1 cellular context compared by ENCODE assay signal in the genomic region with DNA sequence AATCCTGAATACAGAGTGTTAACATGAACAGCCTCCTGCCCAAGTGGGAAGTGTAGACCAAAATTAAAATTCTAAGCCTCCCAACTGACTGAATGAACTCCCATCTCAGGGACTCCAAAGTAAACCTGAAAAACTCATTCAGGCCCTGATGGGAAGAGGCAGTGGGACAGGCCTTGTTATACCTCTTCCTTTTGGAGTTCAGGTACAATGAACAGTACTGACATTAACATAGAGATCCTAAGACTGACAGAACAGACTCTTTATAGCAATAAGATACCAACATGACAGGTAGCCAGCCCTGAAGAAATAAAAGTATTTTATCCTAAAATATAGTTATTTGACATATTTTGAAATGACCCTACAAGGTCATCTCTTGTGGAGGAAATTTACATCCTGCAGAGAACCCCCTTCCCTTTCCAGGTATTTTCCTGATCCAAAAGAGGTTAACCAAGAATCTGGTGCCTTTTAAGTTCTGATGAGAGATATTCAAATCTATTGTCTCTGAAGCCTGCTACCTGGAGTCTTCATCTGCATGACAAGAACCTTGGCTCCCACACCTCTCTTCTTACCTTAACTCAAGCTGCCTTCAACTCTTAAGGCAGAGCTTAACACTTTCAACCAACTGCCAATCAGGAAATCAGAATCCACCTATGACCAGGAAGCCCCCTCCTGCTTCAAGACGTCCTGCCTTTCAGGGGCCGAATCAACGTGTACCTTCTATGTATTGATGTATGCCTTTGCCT.
TF ChIP-seq lines count a peak whose summit lies in the region.

No MANE protein-coding gene starts in this region.

TF ChIP-seq in WTC11, 78 proteins besides CTCF, POLR2A, EP300 and RAD21:
- 0 out of 2 replicates have a peak, but pooled peaks have one; percentile 49 for TF ChIP-seq ZNF532 (CRISPR knock-in tag; IDR thresholded peaks at IDR 0.05; ENCODE audit: borderline replicate concordance)
- 0 out of 2 replicates have a peak, but pooled peaks have one; percentile 34 for TF ChIP-seq MAX (CRISPR knock-in tag; IDR thresholded peaks at IDR 0.05)
- TF ChIP-seq, protein P1, sequence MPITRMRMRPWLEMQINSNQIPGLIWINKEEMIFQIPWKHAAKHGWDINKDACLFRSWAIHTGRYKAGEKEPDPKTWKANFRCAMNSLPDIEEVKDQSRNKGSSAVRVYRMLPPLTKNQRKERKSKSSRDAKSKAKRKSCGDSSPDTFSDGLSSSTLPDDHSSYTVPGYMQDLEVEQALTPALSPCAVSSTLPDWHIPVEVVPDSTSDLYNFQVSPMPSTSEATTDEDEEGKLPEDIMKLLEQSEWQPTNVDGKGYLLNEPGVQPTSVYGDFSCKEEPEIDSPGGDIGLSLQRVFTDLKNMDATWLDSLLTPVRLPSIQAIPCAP (CRISPR knock-in tag; IDR thresholded peaks at IDR 0.05): no peak
- TF ChIP-seq KAT7 (CRISPR knock-in tag; IDR thresholded peaks at IDR 0.05; ENCODE audit: borderline replicate concordance): no peak
- TF ChIP-seq PRRX2 (CRISPR knock-in tag; IDR thresholded peaks at IDR 0.05): peak; percentile 44; the same call in 1 of the 2 replicates
- peak; percentile 21; the same call in 1 of the 2 replicates for TF ChIP-seq FOXP4 (CRISPR knock-in tag; IDR thresholded peaks at IDR 0.05)
- TF ChIP-seq ZBTB21 (CRISPR knock-in tag; IDR thresholded peaks at IDR 0.05; ENCODE audit: borderline replicate concordance): no peak
TF ChIP-seq in WTC11: peak in this region for 4.
